Comparison of ENCODE assay signal across 10 cellular contexts in genomic region chr12:50241178-50241577, GRCh38. TPM values are rescaled to one million over a fixed set of nuclear protein-coding genes. Genes with fewer than 3 reads are reported as not detected.
A peak's percentile ranks its signal among the peaks of the same experiment; 100 is the strongest.
DNase-seq lines count a peak whose midpoint lies in the region; ATAC-seq and TF ChIP-seq lines count a peak whose summit lies in the region.
"Had no signal": no experiment of that assay in that cellular context is flagged by ENCODE, and none has a peak within 500 bp of the region (broad histone marks: within the 10 kb centered on the region; RNA-seq: fewer than 3 reads in every experiment).

No MANE protein-coding gene starts in this region.

- peaks cover 6% of the 10 kb centered on the region for H3K36me3 Mint-ChIP-seq in mesothelial cell of epicardium

- no peak for TF ChIP-seq POLR2A in heart left ventricle (IDR thresholded peaks at IDR 0.05)

- 90 to 98% (median 92%) methylated on average over 1 of the region's 1 CpG for WGBS in heart left ventricle, 4 donors
- 83% methylated on average over 1 of the region's 1 CpG for WGBS in urinary bladder

- no peaks in the 10 kb centered on the region for H3K9me3 Mint-ChIP-seq in mesothelial cell of epicardium
- H3K9me3 Mint-ChIP-seq: stimulated activated memory B cell treated with anti-CD40 and anti-IgM and Interleukin-4, amounts not matched to agents 10 μg/mL and 1 μg/mL and 100 μg/mL, for 72 hours had no signal

- H3K9me3 ChIP-seq in heart left ventricle = no peaks in the 10 kb centered on the region

- H3K27me3 Mint-ChIP-seq in mesothelial cell of epicardium (ENCODE audit: low read depth) = no peaks in the 10 kb centered on the region

- H3K4me1 ChIP-seq in heart left ventricle = peaks cover 0 to 47% (median 17%) of the 10 kb centered on the region in 12 donors
- no peaks in the 10 kb centered on the region for H3K4me1 ChIP-seq in urinary bladder (ENCODE audit: insufficient read depth)

- ATAC-seq in heart left ventricle = no peak
- no peak for ATAC-seq in Right ventricle myocardium superior (ENCODE audit: poor library complexity)
- ATAC-seq in GM18907 (IDR thresholded peaks at IDR 0.05; ENCODE audit: unreplicated experiment) = no peak
- ATAC-seq: stimulated activated memory B cell treated with anti-CD40 and anti-IgM and Interleukin-4, amounts not matched to agents 10 μg/mL and 1 μg/mL and 100 μg/mL, for 72 hours had no signal

- H3K27me3 ChIP-seq in heart left ventricle = no peaks in the 10 kb centered on the region

- H3K4me1 Mint-ChIP-seq in mesothelial cell of epicardium = peaks cover 37% of the 10 kb centered on the region

- H3K4me3 ChIP-seq in heart left ventricle = no peak overlapping the region
- H3K4me3 ChIP-seq in urinary bladder (ENCODE audit: low read depth, low read length) = no peak overlapping the region

- H3K36me3 ChIP-seq in heart left ventricle (peaks cover 0 to 26% (median 6%) of the 10 kb centered on the region in 9 donors), urinary bladder (ENCODE audit: insufficient read depth) (no peaks in the 10 kb centered on the region)

- TF ChIP-seq CTCF in heart left ventricle (IDR thresholded peaks at IDR 0.05) (no peak), mesothelial cell of epicardium (IDR thresholded peaks at IDR 0.05; ENCODE audit: unreplicated experiment) (no peak)

- DNase-seq in heart left ventricle (no peak), Right ventricle myocardium superior (no peak), amniotic epithelial cell (ENCODE audit: low read depth) (peak; percentile 62), mesothelial cell of epicardium (ENCODE audit: low spot score in 2 of 2, unreplicated experiment in 2 of 2) (no peak), OCI-M2 (lab: John Stamatoyannopoulos, UW; ENCODE audit: unreplicated experiment) (no peak)
- no peak for DNase-seq in effector CD8-positive, alpha-beta T cell (lab: John Stamatoyannopoulos, UW)
- DNase-seq: KBM-7 had no signal

- H3K4me3 Mint-ChIP-seq in mesothelial cell of epicardium = no peak overlapping the region
- H3K4me3 Mint-ChIP-seq: stimulated activated memory B cell treated with anti-CD40 and anti-IgM and Interleukin-4, amounts not matched to agents 10 μg/mL and 1 μg/mL and 100 μg/mL, for 72 hours had no signal

- H3K27ac ChIP-seq in heart left ventricle = peak overlapping the region in 10 of 12 donors; percentile 15 to 86 (median 76)
- H3K27ac ChIP-seq in urinary bladder (ENCODE audit: low read depth) = peak overlapping the region; percentile 53

- peak overlapping the region; percentile 86 for H3K27ac Mint-ChIP-seq in mesothelial cell of epicardium
- H3K27ac Mint-ChIP-seq: stimulated activated memory B cell treated with anti-CD40 and anti-IgM and Interleukin-4, amounts not matched to agents 10 μg/mL and 1 μg/mL and 100 μg/mL, for 72 hours had no signal

- intact Hi-C loops in heart left ventricle (cut with DNase I) (no loop called here), Right ventricle myocardium superior (cut with DNase I) (no loop called here)

RNA-seq across cellular contexts. Expression of gene LIMA1, which starts 42.1 kb away (rescaled TPM):
- total RNA-seq in heart left ventricle (10 to 100 TPM; 12.7 to 38.8 (median 14.8) TPM), Right ventricle myocardium superior (11.8 TPM), mesothelial cell of epicardium (114 to 120 TPM (median 115 TPM) in 3 replicates), urinary bladder (137 TPM)
- polyA plus RNA-seq in heart left ventricle (10 to 100 TPM; 11.6 to 13.1 TPM), urinary bladder (47.3 TPM)
